1 cellular context compared by ENCODE assay signal in the genomic region with DNA sequence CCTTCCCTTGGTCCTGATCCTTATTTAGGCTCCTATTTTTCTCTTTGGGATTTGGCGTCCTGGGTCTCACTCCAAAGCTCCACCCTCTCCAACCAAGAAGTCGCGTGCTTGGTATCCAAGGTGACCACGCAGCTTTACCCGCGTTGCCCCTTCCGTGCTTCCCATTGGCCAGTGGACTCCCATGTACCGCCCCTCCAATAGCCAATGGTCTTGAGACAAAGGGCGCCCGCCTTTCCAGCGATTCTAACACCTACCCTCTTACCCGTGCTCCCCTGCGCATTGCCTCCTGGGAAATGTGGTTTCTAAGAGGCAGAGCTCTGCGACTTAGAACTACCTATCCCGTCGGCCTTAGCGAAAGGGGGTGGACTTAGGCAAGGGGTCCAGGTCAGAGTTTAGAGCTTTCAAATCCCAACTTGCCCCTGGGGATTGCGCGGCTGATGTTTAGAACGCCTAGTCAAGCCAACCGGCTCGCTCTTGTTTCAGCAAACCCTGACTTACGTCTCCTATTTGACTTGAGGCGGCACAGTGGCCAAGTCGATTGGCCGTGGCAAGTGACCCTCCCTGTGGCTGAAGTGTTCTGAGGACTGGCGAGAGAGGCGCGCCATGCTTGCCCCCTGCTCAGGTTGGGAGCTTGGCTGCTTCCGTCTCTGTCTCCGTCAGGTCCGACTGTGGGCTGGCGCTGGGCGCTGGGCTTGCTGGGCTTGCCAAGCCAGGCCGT.
A peak's percentile ranks its signal among the peaks of the same experiment; 100 is the strongest.
TF ChIP-seq lines count a peak whose summit lies in the region.

FAM185A (plus strand) TSS at position 395 of the 718 bp plus-strand sequence; CDS start at position 604, 209 bp downstream.

TF ChIP-seq in H1, 55 proteins besides CTCF, POLR2A, EP300 and RAD21 (continued from another document):
- peak; percentile 46; the same call in 1 of the 2 replicates for TF ChIP-seq PHF8 (conservative IDR thresholded peaks at IDR 0.05; ENCODE audit: low read depth, low read length)
